ENCODE assay signal across 10 cellular contexts in genomic region chr20:44070139-44070900, GRCh38.
DNase-seq lines count a peak whose midpoint lies in the region; ATAC-seq and TF ChIP-seq lines count a peak whose summit lies in the region.
"Had no signal": no experiment of that assay in that cellular context is flagged by ENCODE, and none has a peak within 500 bp of the region (broad histone marks: within the 10 kb centered on the region; RNA-seq: fewer than 3 reads in every experiment).

No MANE protein-coding gene starts in this region.

- peak overlapping the region; percentile 76 to 83 (median 81) for H3K4me3 Mint-ChIP-seq in T-cell
- peak overlapping the region; percentile 86 for H3K4me3 Mint-ChIP-seq in activated naive CD8-positive, alpha-beta T cell treated with anti-CD3 and anti-CD28 coated beads, Interleukin-2, amount 10 ng/mL, durations not matched to agents 7 days and 5 days
- H3K4me3 Mint-ChIP-seq in osteocyte (ENCODE audit: unreplicated experiment): no peak overlapping the region
- H3K4me3 Mint-ChIP-seq: HFFc6 had no signal

- H3K9me3 ChIP-seq in testis: no peaks in the 10 kb centered on the region

- no peak for TF ChIP-seq POLR2A in testis (IDR thresholded peaks at IDR 0.05)

- no peaks in the 10 kb centered on the region for H3K27me3 ChIP-seq in testis

- H3K9me3 Mint-ChIP-seq in T-cell (no peaks in the 10 kb centered on the region), osteocyte (ENCODE audit: unreplicated experiment) (no peaks in the 10 kb centered on the region)
- no peaks in the 10 kb centered on the region for H3K9me3 Mint-ChIP-seq in activated naive CD8-positive, alpha-beta T cell treated with anti-CD3 and anti-CD28 coated beads, Interleukin-2, amount 10 ng/mL, durations not matched to agents 7 days and 5 days
- H3K9me3 Mint-ChIP-seq: HFFc6 had no signal

- intact Hi-C loops in testis (cut with DNase I; ENCODE audit: low total_unique reads) (no loop called here), posterior vena cava (cut with DNase I) (loop anchor here in 1 of 2 donors (10.0 kb wide), 1 partner anchor 536 kb away; no protein-coding TSS in a partner anchor)

- peaks cover 89 to 96% (median 90%) of the 10 kb centered on the region in 3 donors for H3K4me1 Mint-ChIP-seq in T-cell
- H3K4me1 Mint-ChIP-seq in activated naive CD8-positive, alpha-beta T cell treated with anti-CD3 and anti-CD28 coated beads, Interleukin-2, amount 10 ng/mL, durations not matched to agents 7 days and 5 days: peaks cover 65% of the 10 kb centered on the region
- peaks cover 5% of the 10 kb centered on the region for H3K4me1 Mint-ChIP-seq in osteocyte (ENCODE audit: unreplicated experiment)

- CTCF ChIA-PET in T-cell (lab: Charles Lee): interaction anchor here (0.5 to 1.5 kb wide), 5 partner anchors 10 to 241 kb away, joined by 3 to 11 read pairs (median 5); partner anchors contain the start of gene FITM2 (in 1 of the 2)

- DNase-seq in T-cell (peak; percentile 38 to 90 (median 74)), osteocyte (ENCODE audit: extremely low spot score, unreplicated experiment) (peak; percentile 70), testis (no peak), mucosa of gallbladder (ENCODE audit: low spot score) (no peak), posterior vena cava (ENCODE audit: low spot score) (no peak), NCI-H1105 (lab: John Stamatoyannopoulos, UW) (no peak)
- peak; percentile 64 for DNase-seq in activated naive CD8-positive, alpha-beta T cell treated with anti-CD3 and anti-CD28 coated beads, Interleukin-2, amount 10 ng/mL, durations not matched to agents 7 days and 5 days
- DNase-seq: HFFc6, NCI-H774 had no signal

- POLR2A ChIA-PET in T-cell (lab: Charles Lee): interaction anchor here in 1 of 2 donors (0.7 kb wide), 1 partner anchor 465 kb away, joined by 3 read pairs; no protein-coding TSS in a partner anchor
- POLR2A ChIA-PET in activated naive CD8-positive, alpha-beta T cell treated with anti-CD3 and anti-CD28 coated beads, Interleukin-2, amount 10 ng/mL, durations not matched to agents 7 days and 5 days (lab: Charles Lee): interaction anchor here (0.5 to 1.9 kb wide), 5 partner anchors 40 to 319 kb away, joined by 3 to 8 read pairs (median 3); no protein-coding TSS in a partner anchor

- WGBS in testis, 2 donors: 82 to 84% methylated on average over 15 to 17 of the region's 17 CpGs

- no peaks in the 10 kb centered on the region for H3K4me1 ChIP-seq in testis

- peak overlapping the region; percentile 97 to 99 for H3K27ac Mint-ChIP-seq in T-cell
- peak overlapping the region; percentile 99 for H3K27ac Mint-ChIP-seq in activated naive CD8-positive, alpha-beta T cell treated with anti-CD3 and anti-CD28 coated beads, Interleukin-2, amount 10 ng/mL, durations not matched to agents 7 days and 5 days
- no peak overlapping the region for H3K27ac Mint-ChIP-seq in osteocyte (ENCODE audit: unreplicated experiment)
- H3K27ac Mint-ChIP-seq: HFFc6 had no signal

- H3K36me3 Mint-ChIP-seq in T-cell: no peaks in the 10 kb centered on the region
- no peaks in the 10 kb centered on the region for H3K36me3 Mint-ChIP-seq in activated naive CD8-positive, alpha-beta T cell treated with anti-CD3 and anti-CD28 coated beads, Interleukin-2, amount 10 ng/mL, durations not matched to agents 7 days and 5 days
- H3K36me3 Mint-ChIP-seq in osteocyte (ENCODE audit: unreplicated experiment): no peaks in the 10 kb centered on the region

- H3K27ac ChIP-seq in testis: no peak overlapping the region

- H3K27me3 Mint-ChIP-seq in T-cell (peaks cover 0 to 8% of the 10 kb centered on the region in 2 donors), osteocyte (ENCODE audit: unreplicated experiment) (peaks cover 12% of the 10 kb centered on the region)
- H3K27me3 Mint-ChIP-seq in activated naive CD8-positive, alpha-beta T cell treated with anti-CD3 and anti-CD28 coated beads, Interleukin-2, amount 10 ng/mL, durations not matched to agents 7 days and 5 days: peaks cover 6% of the 10 kb centered on the region

- ATAC-seq in T-cell (replicated peaks in 1 of 4): peak; percentile 66 to 69 (median 68)
- ATAC-seq in activated naive CD8-positive, alpha-beta T cell treated with anti-CD3 and anti-CD28 coated beads, Interleukin-2, amount 10 ng/mL, durations not matched to agents 7 days and 5 days (ENCODE audit: low read depth): peak; percentile 44

- no peak for TF ChIP-seq CTCF in osteocyte (IDR thresholded peaks at IDR 0.05)
- no peak for TF ChIP-seq CTCF in testis (IDR thresholded peaks at IDR 0.05)

- no peaks in the 10 kb centered on the region for H3K36me3 ChIP-seq in testis (ENCODE audit: low read depth, missing control alignments)

- H3K4me3 ChIP-seq in GM08714 (ENCODE audit: low read length) (peak overlapping the region; percentile 48; the same call in 1 of the 2 replicates), testis (no peak overlapping the region)

Comparison
In these comparisons a context has a peak if more than half of its experiments do, and no peak if none do; other contexts are left out.
1. DNase-seq: peak in T-cell (34 of 34), activated naive CD8-positive, alpha-beta T cell treated with anti-CD3 and anti-CD28 coated beads, Interleukin-2, amount 10 ng/mL, durations not matched to agents 7 days and 5 days (single experiment) and osteocyte (single experiment); none in testis (single experiment), mucosa of gallbladder (single experiment), posterior vena cava (single experiment) and NCI-H1105 (single experiment).